In genomic region chr10:55474258-55474657, GRCh38 we compare ENCODE assay signal across 27 cellular contexts.
"Had no signal": no experiment of that assay in that cellular context is flagged by ENCODE, and none has a peak within 500 bp of the region (broad histone marks: within the 10 kb centered on the region; RNA-seq: fewer than 3 reads in every experiment).

No MANE protein-coding gene starts in this region.

- H3K27me3 ChIP-seq: colonic mucosa, esophagus muscularis mucosa, esophagus squamous epithelium, foreskin keratinocyte, gastrocnemius medialis, gastroesophageal sphincter, heart left ventricle, heart right ventricle had no signal

- H3K4me3 ChIP-seq: colonic mucosa, coronary artery, dorsolateral prefrontal cortex, esophagus muscularis mucosa, esophagus squamous epithelium, gastrocnemius medialis, gastroesophageal sphincter, heart left ventricle, heart right ventricle had no signal

- FAIRE-seq: colon, endometrium, endothelial cell of umbilical vein, frontal cortex had no signal

- H3K9me3 ChIP-seq: colonic mucosa, esophagus muscularis mucosa, esophagus squamous epithelium, gastrocnemius medialis, gastroesophageal sphincter, heart right ventricle had no signal

- H3K4me1 ChIP-seq: colonic mucosa, esophagus muscularis mucosa, esophagus squamous epithelium, foreskin keratinocyte, gastrocnemius medialis, gastroesophageal sphincter, heart left ventricle, heart right ventricle had no signal

- H3K36me3 ChIP-seq: colonic mucosa, esophagus muscularis mucosa, esophagus squamous epithelium, gastrocnemius medialis, gastroesophageal sphincter, heart left ventricle, heart right ventricle had no signal

- H3K27ac ChIP-seq: colonic mucosa, coronary artery, dorsolateral prefrontal cortex, epithelial cell of prostate, esophagus muscularis mucosa, esophagus squamous epithelium, foreskin keratinocyte, gastrocnemius medialis, gastroesophageal sphincter, heart left ventricle, heart right ventricle had no signal

- DNase-seq: colonic mucosa; cortex of kidney; dermis blood vessel endothelial cell; dorsolateral prefrontal cortex; effector CD4-positive, alpha-beta T cell; effector CD8-positive, alpha-beta T cell; effector memory CD4-positive, alpha-beta T cell; effector memory CD8-positive, alpha-beta T cell; endodermal cell; esophagus squamous epithelium; foreskin fibroblast; foreskin keratinocyte; foreskin melanocyte; gastrocnemius medialis; glutamatergic neuron; head of caudate nucleus; heart left ventricle; heart right ventricle had no signal

- ATAC-seq: effector memory CD8-positive, alpha-beta T cell; esophagus mucosa; foreskin keratinocyte; gastrocnemius medialis; gastroesophageal sphincter; heart left ventricle; heart right ventricle had no signal
